In genomic region chr1:16776248-16776647, GRCh38 we compare ENCODE assay signal across 2 cellular contexts. TPM values are rescaled to one million over a fixed set of nuclear protein-coding genes. Genes with fewer than 3 reads are reported as not detected.
"Had no signal": no experiment of that assay in that cellular context is flagged by ENCODE, and none has a peak within 500 bp of the region (broad histone marks: within the 10 kb centered on the region; RNA-seq: fewer than 3 reads in every experiment).

No MANE protein-coding gene starts in this region.

RNA-seq across cellular contexts. Expression of gene RNU1-4, which starts 35.9 kb away (rescaled TPM):
- total RNA-seq: GM23338 had no signal
- polyA plus RNA-seq: GM23338, IMR-90 had no signal
